Comparison of ENCODE assay signal across 1 cellular context in genomic region chr2:237612527-237613357, GRCh38.
TF ChIP-seq lines count a peak whose summit lies in the region.

No MANE protein-coding gene starts in this region.

TF ChIP-seq in IMR-90, 13 proteins besides CTCF, POLR2A, EP300 and RAD21:
- TF ChIP-seq USF2 (IDR thresholded peaks at IDR 0.05; ENCODE audit: low read depth, low read length): no peak
- TF ChIP-seq FOS (IDR thresholded peaks at IDR 0.05; ENCODE audit: low read depth, low read length): no peak
- no peak for TF ChIP-seq SMC3 (IDR thresholded peaks at IDR 0.05; ENCODE audit: low read depth, low read length)
- no peak for TF ChIP-seq RCOR1 (IDR thresholded peaks at IDR 0.05; ENCODE audit: insufficient replicate concordance, low read length)
- TF ChIP-seq BHLHE40 (IDR thresholded peaks at IDR 0.05; ENCODE audit: low read depth, low read length): no peak
- TF ChIP-seq CHD1 (IDR thresholded peaks at IDR 0.05; ENCODE audit: low read depth, low read length): no peak
- TF ChIP-seq ELK1 (IDR thresholded peaks at IDR 0.05; ENCODE audit: borderline replicate concordance, low read depth, low read length): no peak
- no peak for TF ChIP-seq CEBPB (IDR thresholded peaks at IDR 0.05; ENCODE audit: low read depth, low read length)
- TF ChIP-seq NFE2L2 (IDR thresholded peaks at IDR 0.05; ENCODE audit: low read depth, low read length): no peak
- TF ChIP-seq MXI1 (IDR thresholded peaks at IDR 0.05; ENCODE audit: borderline replicate concordance, low read depth, low read length): no peak
